In the genomic region with DNA sequence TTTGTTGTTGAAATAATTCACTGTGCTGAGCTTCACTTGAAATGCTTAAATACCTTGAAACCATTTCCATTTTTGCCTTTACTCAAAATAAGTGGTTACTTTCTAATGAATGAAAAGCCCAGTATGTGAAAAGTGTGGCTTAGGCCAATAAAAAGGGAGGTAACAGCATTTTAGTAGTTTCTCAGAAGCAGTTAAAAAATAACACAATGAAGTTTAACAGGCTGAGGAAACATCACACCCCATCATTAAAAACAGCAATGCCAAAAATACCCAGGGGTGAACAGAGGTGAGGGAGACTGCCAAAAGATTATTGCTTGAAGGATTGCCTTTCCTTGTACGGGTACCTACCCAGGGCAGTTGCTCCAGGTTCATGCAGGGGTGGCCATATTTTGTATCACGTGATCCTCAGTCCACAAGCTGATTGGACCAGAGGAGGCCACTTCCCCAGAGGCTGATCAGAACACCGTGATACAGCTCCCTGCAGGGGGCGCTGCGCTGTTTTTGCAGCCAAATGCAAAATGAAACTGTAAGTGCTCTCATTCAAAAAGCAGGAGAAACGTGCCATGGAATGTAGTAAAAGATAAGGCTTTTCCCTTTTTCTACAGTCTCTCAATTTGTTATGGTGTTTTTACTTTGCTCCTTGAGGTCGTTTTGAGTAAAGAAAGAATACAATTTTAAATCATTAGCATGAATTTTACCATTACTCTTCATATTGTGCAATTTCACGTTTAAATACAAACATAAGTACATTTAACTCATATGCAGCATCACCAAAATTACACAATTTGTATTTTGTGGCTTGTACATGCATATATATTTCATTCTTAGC, we compare ENCODE assay signal across 8 cellular contexts.
A peak's percentile ranks its signal among the peaks of the same experiment; 100 is the strongest.
DNase-seq lines count a peak whose midpoint lies in the region; ATAC-seq and TF ChIP-seq lines count a peak whose summit lies in the region.

No MANE protein-coding gene starts in this region.

- POLR2A ChIA-PET in AG04450 (lab: Yijun Ruan, JAX) = interaction anchor here (0.9 to 3.2 kb wide), 4 partner anchors 68 to 226 kb away, joined by 4 to 32 read pairs (median 10); no protein-coding TSS in a partner anchor

- peak; percentile 89 for TF ChIP-seq CTCF in AG04450 (IDR thresholded peaks at IDR 0.05; ENCODE audit: low read depth, low read length)
- peak; percentile 66 for TF ChIP-seq CTCF in osteocyte (IDR thresholded peaks at IDR 0.05)

- no peaks in the 10 kb centered on the region for H3K27me3 ChIP-seq in AG04450 (ENCODE audit: control insufficient read depth, insufficient read depth, low read length)

- H3K4me1 Mint-ChIP-seq in activated naive CD4-positive, alpha-beta T cell treated with anti-CD3 and anti-CD28 coated beads, Interleukin-2, amount 10 ng/mL, durations not matched to agents 7 days and 5 days = no peaks in the 10 kb centered on the region
- H3K4me1 Mint-ChIP-seq in osteocyte (ENCODE audit: unreplicated experiment) = peaks cover 16% of the 10 kb centered on the region

- H3K4me3 Mint-ChIP-seq in activated naive CD4-positive, alpha-beta T cell treated with anti-CD3 and anti-CD28 coated beads, Interleukin-2, amount 10 ng/mL, durations not matched to agents 7 days and 5 days = no peak overlapping the region
- no peak overlapping the region for H3K4me3 Mint-ChIP-seq in osteocyte (ENCODE audit: unreplicated experiment)

- peaks cover 4% of the 10 kb centered on the region for H3K27me3 Mint-ChIP-seq in activated naive CD4-positive, alpha-beta T cell treated with anti-CD3 and anti-CD28 coated beads, Interleukin-2, amount 10 ng/mL, durations not matched to agents 7 days and 5 days
- no peaks in the 10 kb centered on the region for H3K27me3 Mint-ChIP-seq in osteocyte (ENCODE audit: unreplicated experiment)

- ATAC-seq in HG02763 (IDR thresholded peaks at IDR 0.05; ENCODE audit: unreplicated experiment) = no peak
- no peak for ATAC-seq in HG03039 (IDR thresholded peaks at IDR 0.05; ENCODE audit: unreplicated experiment)

- H3K9me3 ChIP-seq in AG04450 (ENCODE audit: control insufficient read depth, insufficient read depth, low read length) = no peaks in the 10 kb centered on the region

- no peak overlapping the region for H3K27ac Mint-ChIP-seq in activated naive CD4-positive, alpha-beta T cell treated with anti-CD3 and anti-CD28 coated beads, Interleukin-2, amount 10 ng/mL, durations not matched to agents 7 days and 5 days
- H3K27ac Mint-ChIP-seq in osteocyte (ENCODE audit: unreplicated experiment) = no peak overlapping the region

- peak overlapping the region; percentile 29 for H3K4me3 ChIP-seq in AG04450 (ENCODE audit: low read depth, low read length)

- no peaks in the 10 kb centered on the region for H3K36me3 Mint-ChIP-seq in activated naive CD4-positive, alpha-beta T cell treated with anti-CD3 and anti-CD28 coated beads, Interleukin-2, amount 10 ng/mL, durations not matched to agents 7 days and 5 days
- no peaks in the 10 kb centered on the region for H3K36me3 Mint-ChIP-seq in osteocyte (ENCODE audit: unreplicated experiment)

- CTCF ChIA-PET in AG04450 (lab: Charles Lee) = interaction anchor here (0.5 to 3.2 kb wide), 43 partner anchors 8 to 906 kb away, joined by 3 to 21 read pairs (median 4); no protein-coding TSS in a partner anchor
- CTCF ChIA-PET in activated naive CD4-positive, alpha-beta T cell treated with anti-CD3 and anti-CD28 coated beads, Interleukin-2, amount 10 ng/mL, durations not matched to agents 7 days and 5 days (lab: Charles Lee) = interaction anchor here (0.6 to 1.2 kb wide), 3 partner anchors 20 to 894 kb away, joined by 3 read pairs; no protein-coding TSS in a partner anchor

- peak overlapping the region; percentile 40 for H3K27ac ChIP-seq in AG04450 (ENCODE audit: low read depth, low read length)

- DNase-seq in AG04450 (ENCODE audit: low read depth, low spot score) = peak; percentile 92
- DNase-seq in GM19240 (ENCODE audit: insufficient read length, low spot score) = peak; percentile 11
- peak; percentile 77 for DNase-seq in NCI-H82 (lab: John Stamatoyannopoulos, UW)
- DNase-seq in activated naive CD4-positive, alpha-beta T cell treated with anti-CD3 and anti-CD28 coated beads, Interleukin-2, amount 10 ng/mL, durations not matched to agents 7 days and 5 days = peak; percentile 45
- DNase-seq in glomerular endothelial cell (ENCODE audit: extremely low read depth, low read depth, low spot score) = peak; percentile 82
- DNase-seq in osteocyte (ENCODE audit: extremely low spot score, unreplicated experiment) = peak; percentile 87

- no peaks in the 10 kb centered on the region for H3K9me3 Mint-ChIP-seq in activated naive CD4-positive, alpha-beta T cell treated with anti-CD3 and anti-CD28 coated beads, Interleukin-2, amount 10 ng/mL, durations not matched to agents 7 days and 5 days
- H3K9me3 Mint-ChIP-seq in osteocyte (ENCODE audit: unreplicated experiment) = no peaks in the 10 kb centered on the region

Comparison
In these comparisons a context has a peak if more than half of its experiments do, and no peak if none do; other contexts are left out.
1. DNase-seq: peak in every context shown above with its lines; median percentile 92 in AG04450; 87 in osteocyte; 82 in glomerular endothelial cell; 77 in NCI-H82; 45 in activated naive CD4-positive, alpha-beta T cell treated with anti-CD3 and anti-CD28 coated beads, Interleukin-2, amount 10 ng/mL, durations not matched to agents 7 days and 5 days; 11 in GM19240.